Comparison of ENCODE assay signal across 8 cellular contexts in the genomic region with DNA sequence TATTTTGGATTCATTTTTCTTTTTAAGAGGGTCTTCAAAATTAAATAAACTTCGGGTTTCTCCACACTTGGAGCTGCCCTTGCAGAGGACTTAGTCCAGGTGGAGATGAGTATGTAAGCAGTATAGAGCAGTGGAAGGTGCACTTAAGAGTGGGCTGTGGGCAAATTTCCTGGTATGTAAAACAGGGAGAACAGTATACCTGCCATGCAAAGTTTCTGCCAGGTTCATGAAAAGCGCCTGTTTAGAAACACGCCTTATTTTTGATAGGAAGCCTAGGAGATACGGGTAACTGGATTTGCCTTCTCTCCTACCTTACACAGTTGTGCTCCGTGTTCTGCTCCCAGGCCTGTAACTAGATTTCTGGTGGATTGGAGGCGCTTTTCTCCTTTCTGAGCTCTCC. TPM values are rescaled to one million over a fixed set of nuclear protein-coding genes. Genes with fewer than 3 reads are reported as not detected.
DNase-seq lines count a peak whose midpoint lies in the region; ATAC-seq and TF ChIP-seq lines count a peak whose summit lies in the region.

No MANE protein-coding gene starts in this region.

- peaks cover 27 to 47% (median 37%) of the 10 kb centered on the region in 7 donors for H3K4me1 Mint-ChIP-seq in naive thymus-derived CD4-positive, alpha-beta T cell

- H3K9ac ChIP-seq in Karpas-422 (ENCODE audit: low read length) = peak overlapping the region; percentile 96

- no peaks in the 10 kb centered on the region for H3K9me3 ChIP-seq in Karpas-422 (ENCODE audit: low read length)
- H3K9me3 ChIP-seq in naive thymus-derived CD4-positive, alpha-beta T cell (ENCODE audit: control insufficient read depth in 2 of 3, low read length in 3 of 3) = no peaks in the 10 kb centered on the region

- peaks cover 0 to 3% (median 0%) of the 10 kb centered on the region in 11 donors for H3K9me3 Mint-ChIP-seq in naive thymus-derived CD4-positive, alpha-beta T cell

- no peak for TF ChIP-seq CTCF in BJ (IDR thresholded peaks at IDR 0.05; ENCODE audit: insufficient read depth, low read depth, low read length)
- no peak for TF ChIP-seq CTCF in choroid plexus epithelial cell (conservative IDR thresholded peaks at IDR 0.05; ENCODE audit: low read depth, low read length)

- peak overlapping the region in 8 of 9 donors; percentile 13 to 98 (median 88) for H3K27ac Mint-ChIP-seq in naive thymus-derived CD4-positive, alpha-beta T cell

- no peak for DNase-seq in BJ (ENCODE audit: low read depth)
- peak; percentile 60 for DNase-seq in Karpas-422
- no peak for DNase-seq in choroid plexus epithelial cell (ENCODE audit: low read depth)
- peak in 1 of 9 donors; percentile 1 for DNase-seq in naive thymus-derived CD4-positive, alpha-beta T cell
- DNase-seq in NCI-H2081 (lab: John Stamatoyannopoulos, UW) = no peak
- no peak for DNase-seq in NCI-H1436 treated with DMSO at 0.1 percent for 48 hours (lab: John Stamatoyannopoulos, UW)
- DNase-seq in GM19240 (ENCODE audit: insufficient read length, low spot score) = no peak

- H4K20me1 ChIP-seq in Karpas-422 (ENCODE audit: insufficient read depth, low read depth, low read length) = peaks cover 14% of the 10 kb centered on the region

- H3K4me3 Mint-ChIP-seq in naive thymus-derived CD4-positive, alpha-beta T cell = peak overlapping the region; percentile 93 to 99 (median 96)

- H3K4me3 ChIP-seq in BJ (ENCODE audit: low read depth, low read length) (peak overlapping the region; percentile 94), Karpas-422 (ENCODE audit: low read length) (peak overlapping the region; percentile 98), choroid plexus epithelial cell (ENCODE audit: low read depth, low read length) (peak overlapping the region; percentile 99)
- peak overlapping the region; percentile 96 for H3K4me3 ChIP-seq in naive thymus-derived CD4-positive, alpha-beta T cell (ENCODE audit: low read length)

- peaks cover 53% of the 10 kb centered on the region for H3K79me2 ChIP-seq in Karpas-422 (ENCODE audit: low read length)

- intact Hi-C loops in naive thymus-derived CD4-positive, alpha-beta T cell (cut with micrococcal nuclease) = loop anchor here (2.0 to 10.0 kb wide), 9 partner anchors 56 to 1194 kb away; partner anchors contain the start of genes CCDC30 (in 1 of the 2), CDC20 (in 1 of the 2), CFAP57 (in 1 of the 2) and EBNA1BP2 (in 1 of the 2)

- H3K27me3 ChIP-seq in BJ (ENCODE audit: control insufficient read depth, insufficient read depth, low read length) = no peaks in the 10 kb centered on the region
- no peaks in the 10 kb centered on the region for H3K27me3 ChIP-seq in Karpas-422 (ENCODE audit: low read length)
- no peaks in the 10 kb centered on the region for H3K27me3 ChIP-seq in naive thymus-derived CD4-positive, alpha-beta T cell (ENCODE audit: control insufficient read depth in 2 of 2, insufficient read depth in 2 of 2, low read length in 2 of 2)

- no peak overlapping the region for H2AFZ ChIP-seq in Karpas-422 (ENCODE audit: low read length)

- ATAC-seq in naive thymus-derived CD4-positive, alpha-beta T cell = no peak
- ATAC-seq in HG03342 (IDR thresholded peaks at IDR 0.05; ENCODE audit: unreplicated experiment) = no peak

- H3K27ac ChIP-seq in Karpas-422 (ENCODE audit: low read length) = peak overlapping the region; percentile 74
- peak overlapping the region; percentile 86 for H3K27ac ChIP-seq in naive thymus-derived CD4-positive, alpha-beta T cell (ENCODE audit: low read depth, low read length)

- peaks cover 0 to 4% (median 0%) of the 10 kb centered on the region in 5 donors for H3K27me3 Mint-ChIP-seq in naive thymus-derived CD4-positive, alpha-beta T cell

- POLR2A ChIA-PET in BJ (lab: Charles Lee) = interaction anchor here (0.6 to 1.2 kb wide), 2 partner anchors 16 to 319 kb away, joined by 3 to 6 read pairs; partner anchors contain the start of gene DPH2
- POLR2A ChIA-PET in naive thymus-derived CD4-positive, alpha-beta T cell (lab: Charles Lee) = interaction anchor here (0.5 to 3.0 kb wide), 4 partner anchors 8 to 981 kb away, joined by 3 to 15 read pairs (median 6); no protein-coding TSS in a partner anchor

- CTCF ChIA-PET in BJ (lab: Yijun Ruan, JAX) = interaction anchor here (0.9 to 2.2 kb wide), 8 partner anchors 17 to 283 kb away, joined by 3 to 9 read pairs (median 3); partner anchors contain the start of gene HYI
- CTCF ChIA-PET in naive thymus-derived CD4-positive, alpha-beta T cell (lab: Charles Lee) = no interaction called here

- no peaks in the 10 kb centered on the region for H3K9me2 ChIP-seq in Karpas-422 (replicated peaks; ENCODE audit: insufficient read depth, low read length)

- H3K36me3 ChIP-seq in BJ (ENCODE audit: control insufficient read depth, insufficient read depth, low read length) (peaks cover 11% of the 10 kb centered on the region), Karpas-422 (ENCODE audit: insufficient read depth, low read length) (peaks cover 32% of the 10 kb centered on the region)
- peaks cover 0 to 39% (median 9%) of the 10 kb centered on the region in 3 experiments for H3K36me3 ChIP-seq in naive thymus-derived CD4-positive, alpha-beta T cell (ENCODE audit: control insufficient read depth in 2 of 3, insufficient read depth in 3 of 3, low read length in 3 of 3)

- H3K4me2 ChIP-seq in Karpas-422 (ENCODE audit: low read depth, low read length, poor library complexity, severe bottlenecking) = peak overlapping the region; percentile 94

- H3K4me1 ChIP-seq in Karpas-422 (ENCODE audit: low read length) = peaks cover 40% of the 10 kb centered on the region
- peaks cover 10 to 16% of the 10 kb centered on the region in 2 donors for H3K4me1 ChIP-seq in naive thymus-derived CD4-positive, alpha-beta T cell (ENCODE audit: control insufficient read depth in 2 of 2, insufficient read depth in 2 of 2, low read length in 2 of 2)

- peaks cover 3 to 25% (median 12%) of the 10 kb centered on the region in 5 donors for H3K36me3 Mint-ChIP-seq in naive thymus-derived CD4-positive, alpha-beta T cell

RNA-seq across cellular contexts. Expression of gene KDM4A, which starts 1.2 kb away (rescaled TPM):
- polyA plus RNA-seq in BJ (2011; rRNA removed) = 27.6 and 32.6 TPM in 2 replicates
- polyA minus RNA-seq in BJ (2011; rRNA and poly(A)+ RNA removed) = 28.8 and 32.7 TPM in 2 replicates
- total RNA-seq in Karpas-422 (2014; rRNA removed; shearing (Covaris generic); ENCODE audit: low replicate concordance) = 34.5 and 35.5 TPM in 2 replicates
- total RNA-seq in naive thymus-derived CD4-positive, alpha-beta T cell = 10 to 100 TPM; 27.8 to 42.1 (median 38.6) TPM
- 1 to 10 TPM; 4.9 to 9.7 TPM for polyA plus RNA-seq in naive thymus-derived CD4-positive, alpha-beta T cell

RNA-seq across cellular contexts. Expression of gene ST3GAL3, which starts 56.1 kb away (rescaled TPM):
- 13.0 and 24.2 TPM in 2 replicates for polyA plus RNA-seq in BJ (2011; rRNA removed)
- 28.4 and 30.3 TPM in 2 replicates for polyA minus RNA-seq in BJ (2011; rRNA and poly(A)+ RNA removed)
- total RNA-seq in Karpas-422 (2014; rRNA removed; shearing (Covaris generic); ENCODE audit: low replicate concordance) = 19.4 and 33.1 TPM in 2 replicates
- total RNA-seq in naive thymus-derived CD4-positive, alpha-beta T cell = 10 to 100 TPM; 22.3 to 32.9 (median 28.7) TPM
- polyA plus RNA-seq in naive thymus-derived CD4-positive, alpha-beta T cell = 10 to 100 TPM in 1 of 2 donors, 1 to 10 TPM in 1; 7.7 to 13.4 TPM
